8 cellular contexts compared by ENCODE assay signal in genomic region chr7:94907420-94908203, GRCh38. TPM values are rescaled to one million over a fixed set of nuclear protein-coding genes. Genes with fewer than 3 reads are reported as not detected.
DNase-seq lines count a peak whose midpoint lies in the region; ATAC-seq and TF ChIP-seq lines count a peak whose summit lies in the region.

TSS of gene PPP1R9A (plus strand) at chr7:94907594. CDS start at chr7:94910114, 2,520 bp downstream.

- H3K36me3 ChIP-seq in HAP-1 (replicated peaks) (no peaks in the 10 kb centered on the region), colonic mucosa (no peaks in the 10 kb centered on the region)

- H3K4me1 ChIP-seq in HAP-1 (peaks cover 43% of the 10 kb centered on the region), colonic mucosa (no peaks in the 10 kb centered on the region)

- TF ChIP-seq CTCF in AG09319 (IDR thresholded peaks at IDR 0.05; ENCODE audit: low read depth, low read length) (peak; percentile 15), colonic mucosa (IDR thresholded peaks at IDR 0.05) (peak; percentile 11)

- H3K27me3 Mint-ChIP-seq in stimulated activated naive B cell treated with anti-CD40 and anti-IgM and Interleukin-4, amounts not matched to agents 10 μg/mL and 1 μg/mL and 100 μg/mL, for 72 hours, result peaks cover 18 to 30% of the 10 kb centered on the region in 2 donors

- DNase-seq in AG09319 (ENCODE audit: extremely low read depth, low read depth) (no peak), HAP-1 (ENCODE audit: low spot score in 2 of 2) (peak; percentile 74 to 82), NCI-H748 (lab: John Stamatoyannopoulos, UW; ENCODE audit: unreplicated experiment) (peak; percentile 76), colonic mucosa (peak; percentile 57), left lobe of liver (ENCODE audit: low spot score) (peak; percentile 48)
- peak; percentile 14 for DNase-seq in stimulated activated naive B cell treated with anti-CD40 and anti-IgM and Interleukin-4, amounts not matched to agents 10 μg/mL and 1 μg/mL and 100 μg/mL, for 72 hours

- intact Hi-C loops in colonic mucosa (cut with DNase I), result no loop called here

- H3K9ac ChIP-seq in colonic mucosa (ENCODE audit: low read depth in 2 of 2, low read length in 2 of 2), result peak within 1 kb of the TSS; percentile 64 to 76

- H3K27ac Mint-ChIP-seq in stimulated activated naive B cell treated with anti-CD40 and anti-IgM and Interleukin-4, amounts not matched to agents 10 μg/mL and 1 μg/mL and 100 μg/mL, for 72 hours, result peak within 1 kb of the TSS; percentile 69

- H3K4me1 Mint-ChIP-seq in stimulated activated naive B cell treated with anti-CD40 and anti-IgM and Interleukin-4, amounts not matched to agents 10 μg/mL and 1 μg/mL and 100 μg/mL, for 72 hours, result peaks cover 8 to 16% of the 10 kb centered on the region in 2 donors

- H3K27me3 ChIP-seq in HAP-1 (ENCODE audit: low read depth) (no peaks in the 10 kb centered on the region), colonic mucosa (no peaks in the 10 kb centered on the region)

- no peaks in the 10 kb centered on the region for H3K36me3 Mint-ChIP-seq in stimulated activated naive B cell treated with anti-CD40 and anti-IgM and Interleukin-4, amounts not matched to agents 10 μg/mL and 1 μg/mL and 100 μg/mL, for 72 hours

- ATAC-seq in left lobe of liver (peak; percentile 84), HG03175 (IDR thresholded peaks at IDR 0.05; ENCODE audit: unreplicated experiment) (no peak), GM19324 (IDR thresholded peaks at IDR 0.05; ENCODE audit: low FRiP score, unreplicated experiment) (no peak)
- ATAC-seq in stimulated activated naive B cell treated with anti-CD40 and anti-IgM and Interleukin-4, amounts not matched to agents 10 μg/mL and 1 μg/mL and 100 μg/mL, for 72 hours (replicated peaks), result peak; percentile 76 to 80

- H3K4me3 Mint-ChIP-seq in stimulated activated naive B cell treated with anti-CD40 and anti-IgM and Interleukin-4, amounts not matched to agents 10 μg/mL and 1 μg/mL and 100 μg/mL, for 72 hours, result peak within 1 kb of the TSS; percentile 85 to 87

- H3K9me3 ChIP-seq in HAP-1, result no peaks in the 10 kb centered on the region
- no peaks in the 10 kb centered on the region for H3K9me3 ChIP-seq in colonic mucosa

- H3K9me3 Mint-ChIP-seq in stimulated activated naive B cell treated with anti-CD40 and anti-IgM and Interleukin-4, amounts not matched to agents 10 μg/mL and 1 μg/mL and 100 μg/mL, for 72 hours, result no peaks in the 10 kb centered on the region

- in situ Hi-C loops in HAP-1 (cut with MboI; ENCODE audit: low sequenced_read_pairs), result no loop called here

- peak within 1 kb of the TSS; percentile 43 for H3K4me3 ChIP-seq in HAP-1
- peak within 1 kb of the TSS; percentile 50 for H3K4me3 ChIP-seq in colonic mucosa

- H3K27ac ChIP-seq in colonic mucosa, result peak within 1 kb of the TSS; percentile 30

RNA-seq across cellular contexts. Expression of gene PPP1R9A, which starts in this region (rescaled TPM):
- total RNA-seq in colonic mucosa (10 to 100 TPM; 17.7 to 20.2 TPM), left lobe of liver (1.2 TPM)

Comparison
In these comparisons a context has a peak if more than half of its experiments do, and no peak if none do; other contexts are left out.
1. ATAC-seq: peak in left lobe of liver (single experiment) and stimulated activated naive B cell treated with anti-CD40 and anti-IgM and Interleukin-4, amounts not matched to agents 10 μg/mL and 1 μg/mL and 100 μg/mL, for 72 hours (2 of 2); none in HG03175 (single experiment) and GM19324 (single experiment).